Comparison of ENCODE assay signal across 22 cellular contexts in genomic region chr3:134742202-134742601, GRCh38.
"Had no signal": no experiment of that assay in that cellular context is flagged by ENCODE, and none has a peak within 500 bp of the region (broad histone marks: within the 10 kb centered on the region; RNA-seq: fewer than 3 reads in every experiment).

No MANE protein-coding gene starts in this region.

- H3K4me3 ChIP-seq: colonic mucosa, gastroesophageal sphincter, heart right ventricle, left lung, lower lobe of right lung had no signal

- H3K4me1 ChIP-seq: colonic mucosa, foreskin keratinocyte, gastroesophageal sphincter, heart right ventricle, left lung, lower lobe of right lung had no signal

- DNase-seq: colonic mucosa; cortex of kidney; effector CD8-positive, alpha-beta T cell; effector memory CD8-positive, alpha-beta T cell; endodermal cell; erythroblast; head of caudate nucleus; heart right ventricle; hippocampal formation; left cardiac atrium; left lung; left ventricle myocardium superior; lower lobe of right lung; mammary epithelial cell; mesendoderm; midbrain; naive B cell had no signal

- H3K36me3 Mint-ChIP-seq: memory B cell, naive B cell had no signal

- H3K9me3 Mint-ChIP-seq: dendritic cell treated with granulocyte-macrophage colony-stimulating factor and Interleukin-4, amounts not matched to agents 40 ng/mL and 50 ng/mL, for 4 days; effector memory CD8-positive, alpha-beta T cell had no signal

- H3K27me3 Mint-ChIP-seq: dendritic cell treated with granulocyte-macrophage colony-stimulating factor and Interleukin-4, amounts not matched to agents 40 ng/mL and 50 ng/mL, for 4 days; effector memory CD8-positive, alpha-beta T cell had no signal

- ATAC-seq: effector memory CD8-positive, alpha-beta T cell; foreskin keratinocyte; gastroesophageal sphincter; heart right ventricle; left cardiac atrium; left lung; left ventricle myocardium superior; lower lobe of right lung had no signal

- H3K4me1 Mint-ChIP-seq: endodermal cell, memory B cell, naive B cell had no signal

- H3K36me3 ChIP-seq: colonic mucosa, gastroesophageal sphincter, heart right ventricle, left lung, lower lobe of right lung had no signal

- H3K27me3 ChIP-seq: colonic mucosa, foreskin keratinocyte, gastroesophageal sphincter, heart right ventricle, left lung had no signal

- H3K4me3 Mint-ChIP-seq: dendritic cell treated with granulocyte-macrophage colony-stimulating factor and Interleukin-4, amounts not matched to agents 40 ng/mL and 50 ng/mL, for 4 days; effector memory CD8-positive, alpha-beta T cell; endodermal cell; memory B cell; naive B cell had no signal

- H3K27ac ChIP-seq: colonic mucosa, epithelial cell of prostate, foreskin keratinocyte, gastroesophageal sphincter, heart right ventricle, left lung, lower lobe of right lung had no signal

- H3K27ac Mint-ChIP-seq: dendritic cell treated with granulocyte-macrophage colony-stimulating factor and Interleukin-4, amounts not matched to agents 40 ng/mL and 50 ng/mL, for 4 days; effector memory CD8-positive, alpha-beta T cell; endodermal cell; memory B cell; naive B cell had no signal

- H3K9me3 ChIP-seq: colonic mucosa, gastroesophageal sphincter, heart right ventricle, left lung, lower lobe of right lung had no signal
